16 cellular contexts compared by ENCODE assay signal in the genomic region with DNA sequence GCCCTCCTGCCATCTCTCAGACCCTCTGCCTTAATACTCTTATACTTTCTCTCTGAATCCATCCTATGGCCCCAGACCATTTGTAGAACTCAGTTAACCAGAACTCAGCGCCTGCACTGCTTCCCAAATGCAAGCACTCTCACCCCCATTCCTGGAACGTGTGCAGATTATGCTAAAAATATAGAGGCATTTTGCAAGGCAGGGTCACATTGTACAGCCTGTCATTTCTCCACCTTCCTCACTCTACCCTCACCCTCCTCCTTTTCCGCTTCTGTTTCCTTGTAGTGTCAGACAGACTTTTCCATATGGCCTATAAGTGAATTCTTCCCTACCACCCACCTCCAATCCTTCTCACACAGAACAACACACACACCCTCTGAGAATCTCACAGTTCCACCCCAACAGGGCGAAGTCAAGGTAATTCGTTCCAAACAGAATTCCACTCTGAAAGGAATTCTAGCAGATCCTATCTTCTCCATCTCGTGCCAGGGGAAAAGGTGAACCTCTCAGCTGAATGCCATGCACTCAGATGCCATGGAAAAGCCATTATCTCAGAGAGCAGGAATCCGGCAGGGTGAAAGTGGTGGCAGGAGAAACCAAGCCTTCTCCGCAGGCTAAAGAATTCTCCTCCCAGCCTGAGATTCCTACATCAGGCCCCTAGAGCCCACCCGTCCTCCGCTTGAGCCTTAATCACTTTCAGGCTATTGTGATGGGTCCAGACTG. TPM values are rescaled to one million over a fixed set of nuclear protein-coding genes. Genes with fewer than 3 reads are reported as not detected.
"Had no signal": no experiment of that assay in that cellular context is flagged by ENCODE, and none has a peak within 500 bp of the region (broad histone marks: within the 10 kb centered on the region; RNA-seq: fewer than 3 reads in every experiment).

No MANE protein-coding gene starts in this region.

- H3K9me3 Mint-ChIP-seq: activated CD4-positive, alpha-beta memory T cell treated with anti-CD3 and anti-CD28 coated beads, Interleukin-2, amount 10 ng/mL, durations not matched to agents 7 days and 5 days; dendritic cell treated with granulocyte-macrophage colony-stimulating factor and Interleukin-4, amounts not matched to agents 40 ng/mL and 50 ng/mL, for 4 days; stimulated activated naive B cell treated with anti-CD40 and anti-IgM and Interleukin-4, amounts not matched to agents 10 μg/mL and 1 μg/mL and 100 μg/mL, for 72 hours; T-cell had no signal

- H3K27me3 ChIP-seq: gastrocnemius medialis had no signal

- H3K36me3 Mint-ChIP-seq: activated CD8-positive, alpha-beta memory T cell treated with anti-CD3 and anti-CD28 coated beads, Interleukin-2, amount 10 ng/mL, durations not matched to agents 7 days and 5 days; stimulated activated naive B cell treated with anti-CD40 and anti-IgM and Interleukin-4, amounts not matched to agents 10 μg/mL and 1 μg/mL and 100 μg/mL, for 72 hours; T-cell had no signal

- H3K27ac ChIP-seq: gastrocnemius medialis had no signal

- H3K4me3 ChIP-seq: gastrocnemius medialis had no signal

- H3K4me1 Mint-ChIP-seq: activated CD4-positive, alpha-beta memory T cell treated with anti-CD3 and anti-CD28 coated beads, Interleukin-2, amount 10 ng/mL, durations not matched to agents 7 days and 5 days; activated CD8-positive, alpha-beta memory T cell treated with anti-CD3 and anti-CD28 coated beads, Interleukin-2, amount 10 ng/mL, durations not matched to agents 7 days and 5 days; stimulated activated naive B cell treated with anti-CD40 and anti-IgM and Interleukin-4, amounts not matched to agents 10 μg/mL and 1 μg/mL and 100 μg/mL, for 72 hours; T-cell had no signal

- H3K4me3 Mint-ChIP-seq: activated CD4-positive, alpha-beta memory T cell treated with anti-CD3 and anti-CD28 coated beads, Interleukin-2, amount 10 ng/mL, durations not matched to agents 7 days and 5 days; activated CD8-positive, alpha-beta memory T cell treated with anti-CD3 and anti-CD28 coated beads, Interleukin-2, amount 10 ng/mL, durations not matched to agents 7 days and 5 days; dendritic cell treated with granulocyte-macrophage colony-stimulating factor and Interleukin-4, amounts not matched to agents 40 ng/mL and 50 ng/mL, for 4 days; stimulated activated naive B cell treated with anti-CD40 and anti-IgM and Interleukin-4, amounts not matched to agents 10 μg/mL and 1 μg/mL and 100 μg/mL, for 72 hours; T-cell had no signal

- H3K36me3 ChIP-seq: gastrocnemius medialis had no signal

- ATAC-seq: activated CD8-positive, alpha-beta memory T cell treated with anti-CD3 and anti-CD28 coated beads, Interleukin-2, amount 10 ng/mL, durations not matched to agents 7 days and 5 days; esophagus mucosa; left colon; sciatic nerve; SK-N-SH treated with all-trans-retinoic acid at 6 μM for 48 hours; stimulated activated naive B cell treated with anti-CD40 and anti-IgM and Interleukin-4, amounts not matched to agents 10 μg/mL and 1 μg/mL and 100 μg/mL, for 72 hours; T-cell had no signal

- DNase-seq: activated CD4-positive, alpha-beta memory T cell treated with anti-CD3 and anti-CD28 coated beads, Interleukin-2, amount 10 ng/mL, durations not matched to agents 7 days and 5 days; activated CD4-positive, alpha-beta T cell treated with anti-CD3 and anti-CD28 coated beads for 48 hours; activated CD4-positive, CD25-positive, alpha-beta regulatory T cell; activated CD8-positive, alpha-beta memory T cell treated with anti-CD3 and anti-CD28 coated beads, Interleukin-2, amount 10 ng/mL, durations not matched to agents 7 days and 5 days; effector CD8-positive, alpha-beta T cell; gastrocnemius medialis; left colon; mammary epithelial cell; stimulated activated naive B cell treated with anti-CD40 and anti-IgM and Interleukin-4, amounts not matched to agents 10 μg/mL and 1 μg/mL and 100 μg/mL, for 72 hours; T-cell had no signal

- H3K27me3 Mint-ChIP-seq: dendritic cell treated with granulocyte-macrophage colony-stimulating factor and Interleukin-4, amounts not matched to agents 40 ng/mL and 50 ng/mL, for 4 days had no signal

- H3K9me3 ChIP-seq: gastrocnemius medialis had no signal

- H3K27ac Mint-ChIP-seq: activated CD4-positive, alpha-beta memory T cell treated with anti-CD3 and anti-CD28 coated beads, Interleukin-2, amount 10 ng/mL, durations not matched to agents 7 days and 5 days; activated CD8-positive, alpha-beta memory T cell treated with anti-CD3 and anti-CD28 coated beads, Interleukin-2, amount 10 ng/mL, durations not matched to agents 7 days and 5 days; progenitor cell of endocrine pancreas; stimulated activated naive B cell treated with anti-CD40 and anti-IgM and Interleukin-4, amounts not matched to agents 10 μg/mL and 1 μg/mL and 100 μg/mL, for 72 hours; T-cell had no signal

RNA-seq across cellular contexts. Expression of a gene that starts 25.3 kb away (rescaled TPM):
- total RNA-seq: activated CD4-positive, alpha-beta memory T cell treated with anti-CD3 and anti-CD28 coated beads, Interleukin-2, amount 10 ng/mL, durations not matched to agents 7 days and 5 days; mammary epithelial cell; progenitor cell of endocrine pancreas; T-cell had no signal
- polyA plus RNA-seq: mammary epithelial cell, neural cell had no signal
